In genomic region chr11:134738581-134738980, GRCh38 we compare ENCODE assay signal across 26 cellular contexts.
"Had no signal": no experiment of that assay in that cellular context is flagged by ENCODE, and none has a peak within 500 bp of the region (broad histone marks: within the 10 kb centered on the region; RNA-seq: fewer than 3 reads in every experiment).

No MANE protein-coding gene starts in this region.

- H3K79me2 ChIP-seq: hepatocyte had no signal

- H3K27me3 ChIP-seq: hepatocyte, pancreas, tibial nerve, upper lobe of left lung had no signal

- H3K27ac ChIP-seq: heart right ventricle, hepatocyte, lower lobe of right lung, pancreas, prostate gland, skin epidermis, tibial nerve, upper lobe of left lung had no signal

- H2AFZ ChIP-seq: hepatocyte had no signal

- H3K36me3 Mint-ChIP-seq: naive thymus-derived CD4-positive, alpha-beta T cell; natural killer cell treated with Interleukin-12 subunit alpha and Interleukin-12 subunit beta and Interleukin-15 and Interleukin-18, amount 100 ng/mL, for 72 hours; stimulated activated effector memory CD8-positive, alpha-beta T cell treated with anti-CD3 and anti-CD28 coated beads, Interleukin-12 subunit alpha, Interleukin-12 subunit beta, amount 100 ng/mL, for 72 hours had no signal

- H3K4me1 Mint-ChIP-seq: naive thymus-derived CD4-positive, alpha-beta T cell; stimulated activated effector memory CD8-positive, alpha-beta T cell treated with anti-CD3 and anti-CD28 coated beads, Interleukin-12 subunit alpha, Interleukin-12 subunit beta, amount 100 ng/mL, for 72 hours had no signal

- H3K4me3 ChIP-seq: heart right ventricle, hepatocyte, lower lobe of right lung, mucosa of descending colon, pancreas, prostate gland, skin epidermis, tibial nerve, upper lobe of left lung had no signal

- H3K4me1 ChIP-seq: prostate gland, tibial nerve had no signal

- H3K4me3 Mint-ChIP-seq: naive thymus-derived CD4-positive, alpha-beta T cell; natural killer cell treated with Interleukin-12 subunit alpha and Interleukin-12 subunit beta and Interleukin-15 and Interleukin-18, amount 100 ng/mL, for 72 hours; stimulated activated effector memory CD8-positive, alpha-beta T cell treated with anti-CD3 and anti-CD28 coated beads, Interleukin-12 subunit alpha, Interleukin-12 subunit beta, amount 100 ng/mL, for 72 hours; stimulated activated naive CD8-positive, alpha-beta T cell treated with anti-CD3 and anti-CD28 coated beads, Interleukin-15, Interleukin-2, amounts not matched to agents 100 ng/mL and 50 ng/mL, for 24 hours had no signal

- H3K9me3 Mint-ChIP-seq: naive thymus-derived CD4-positive, alpha-beta T cell; natural killer cell treated with Interleukin-12 subunit alpha and Interleukin-12 subunit beta and Interleukin-15 and Interleukin-18, amount 100 ng/mL, for 72 hours; stimulated activated effector memory CD8-positive, alpha-beta T cell treated with anti-CD3 and anti-CD28 coated beads, Interleukin-12 subunit alpha, Interleukin-12 subunit beta, amount 100 ng/mL, for 72 hours; stimulated activated naive CD8-positive, alpha-beta T cell treated with anti-CD3 and anti-CD28 coated beads, Interleukin-15, Interleukin-2, amounts not matched to agents 100 ng/mL and 50 ng/mL, for 24 hours had no signal

- H3K9me3 ChIP-seq: heart right ventricle, lower lobe of right lung, mucosa of descending colon, pancreas, prostate gland, tibial nerve, upper lobe of left lung had no signal

- DNase-seq: heart right ventricle; islet precursor cell; left cardiac atrium; lower lobe of right lung; mammary epithelial cell; mesenchymal stem cell; midbrain; mucosa of descending colon; naive thymus-derived CD4-positive, alpha-beta T cell; nucleus accumbens; pancreas; retina; right cardiac atrium; stimulated activated CD4-positive, alpha-beta T cell treated with anti-CD3 and anti-CD28 coated beads, Interleukin-4, amount 100 ng/mL, for 24 hours; stimulated activated naive CD4-positive, alpha-beta T cell; substantia nigra had no signal

- H3K36me3 ChIP-seq: heart right ventricle, lower lobe of right lung, pancreas, prostate gland, tibial nerve, upper lobe of left lung had no signal

- ATAC-seq: heart right ventricle; left cardiac atrium; left lobe of liver; lower lobe of right lung; mucosa of descending colon; naive thymus-derived CD4-positive, alpha-beta T cell; natural killer cell treated with Interleukin-12 subunit alpha and Interleukin-12 subunit beta and Interleukin-15 and Interleukin-18, amount 100 ng/mL, for 72 hours; pancreas; right cardiac atrium; sciatic nerve; stimulated activated effector memory CD8-positive, alpha-beta T cell treated with anti-CD3 and anti-CD28 coated beads, Interleukin-12 subunit alpha, Interleukin-12 subunit beta, amount 100 ng/mL, for 72 hours had no signal

- H3K4me2 ChIP-seq: hepatocyte had no signal

- H3K27ac Mint-ChIP-seq: naive thymus-derived CD4-positive, alpha-beta T cell; natural killer cell treated with Interleukin-12 subunit alpha and Interleukin-12 subunit beta and Interleukin-15 and Interleukin-18, amount 100 ng/mL, for 72 hours; stimulated activated effector memory CD8-positive, alpha-beta T cell treated with anti-CD3 and anti-CD28 coated beads, Interleukin-12 subunit alpha, Interleukin-12 subunit beta, amount 100 ng/mL, for 72 hours; stimulated activated naive CD8-positive, alpha-beta T cell treated with anti-CD3 and anti-CD28 coated beads, Interleukin-15, Interleukin-2, amounts not matched to agents 100 ng/mL and 50 ng/mL, for 24 hours had no signal
